Comparison of ENCODE assay signal across 8 cellular contexts in genomic region chr6:43052842-43053544, GRCh38. TPM values are rescaled to one million over a fixed set of nuclear protein-coding genes. Genes with fewer than 3 reads are reported as not detected.
DNase-seq lines count a peak whose midpoint lies in the region; ATAC-seq and TF ChIP-seq lines count a peak whose summit lies in the region.

No MANE protein-coding gene starts in this region.

- TF ChIP-seq CTCF in BE2C (IDR thresholded peaks at IDR 0.05; ENCODE audit: low read depth, low read length) (no peak), right atrium auricular region (IDR thresholded peaks at IDR 0.05) (no peak), sigmoid colon (IDR thresholded peaks at IDR 0.05) (no peak)

- H3K4me3 ChIP-seq in BE2C (ENCODE audit: low read depth, low read length) = peak overlapping the region; percentile 80
- peak overlapping the region; percentile 99 for H3K4me3 ChIP-seq in Karpas-422 (ENCODE audit: low read length)
- peak overlapping the region; percentile 69 to 71 for H3K4me3 ChIP-seq in right atrium auricular region
- H3K4me3 ChIP-seq in sigmoid colon = peak overlapping the region; percentile 48 to 78 (median 71)

- H3K9me3 ChIP-seq in BE2C (no peaks in the 10 kb centered on the region), Karpas-422 (ENCODE audit: low read length) (no peaks in the 10 kb centered on the region), right atrium auricular region (no peaks in the 10 kb centered on the region), sigmoid colon (no peaks in the 10 kb centered on the region)

- 10 to 15% methylated on average over 22 of the region's 22 CpGs for WGBS in sigmoid colon, 2 donors

- H3K4me1 ChIP-seq in BE2C (no peaks in the 10 kb centered on the region), Karpas-422 (ENCODE audit: low read length) (peaks cover 30% of the 10 kb centered on the region), right atrium auricular region (peaks cover 0 to 29% of the 10 kb centered on the region in 2 donors), sigmoid colon (peaks cover 0 to 19% (median 14%) of the 10 kb centered on the region in 4 donors)

- H4K20me1 ChIP-seq in Karpas-422 (ENCODE audit: insufficient read depth, low read depth, low read length) = no peaks in the 10 kb centered on the region

- H3K79me2 ChIP-seq in Karpas-422 (ENCODE audit: low read length) = peaks cover 27% of the 10 kb centered on the region

- H2AFZ ChIP-seq in Karpas-422 (ENCODE audit: low read length) = peak overlapping the region; percentile 50

- H3K9me2 ChIP-seq in Karpas-422 (replicated peaks; ENCODE audit: insufficient read depth, low read length) = no peaks in the 10 kb centered on the region

- peak; percentile 20 for ATAC-seq in GM19463 (IDR thresholded peaks at IDR 0.05; ENCODE audit: unreplicated experiment)
- ATAC-seq in activated naive CD4-positive, alpha-beta T cell treated with anti-CD3 and anti-CD28 coated beads, Interleukin-2, amount 50 U/mL, for 72 hours = peak; percentile 10 to 20

- peak overlapping the region; percentile 98 for H3K9ac ChIP-seq in Karpas-422 (ENCODE audit: low read length)

- no peaks in the 10 kb centered on the region for H3K9me3 Mint-ChIP-seq in activated naive CD4-positive, alpha-beta T cell treated with anti-CD3 and anti-CD28 coated beads, Interleukin-2, amount 50 U/mL, for 72 hours

- H3K27ac ChIP-seq in Karpas-422 (ENCODE audit: low read length) (peak overlapping the region; percentile 69), right atrium auricular region (peak overlapping the region; percentile 92 to 96), sigmoid colon (peak overlapping the region; percentile 92 to 95 (median 94))

- H3K4me2 ChIP-seq in Karpas-422 (ENCODE audit: low read depth, low read length, poor library complexity, severe bottlenecking) = peak overlapping the region; percentile 100

- no peak for TF ChIP-seq POLR2A in sigmoid colon (IDR thresholded peaks at IDR 0.05)

- H3K27me3 ChIP-seq in BE2C (no peaks in the 10 kb centered on the region), Karpas-422 (ENCODE audit: low read length) (no peaks in the 10 kb centered on the region), right atrium auricular region (no peaks in the 10 kb centered on the region), sigmoid colon (no peaks in the 10 kb centered on the region)

- H3K36me3 ChIP-seq in BE2C (peaks cover 8% of the 10 kb centered on the region; the same call in 1 of the 2 replicates), Karpas-422 (ENCODE audit: insufficient read depth, low read length) (peaks cover 13% of the 10 kb centered on the region; the same call in 1 of the 2 replicates), right atrium auricular region (peaks cover 42% of the 10 kb centered on the region), sigmoid colon (peaks cover 3 to 51% (median 12%) of the 10 kb centered on the region in 4 donors)

- peak overlapping the region; percentile 96 for H3K27ac Mint-ChIP-seq in activated naive CD4-positive, alpha-beta T cell treated with anti-CD3 and anti-CD28 coated beads, Interleukin-2, amount 50 U/mL, for 72 hours

- no peak for TF ChIP-seq EP300 in sigmoid colon (IDR thresholded peaks at IDR 0.05)

- intact Hi-C loops in sigmoid colon (cut with DNase I) = loop anchor here (2.0 to 5.0 kb wide), 2 partner anchors 32 to 89 kb away; partner anchors contain the start of gene RRP36

- peaks cover 14 to 24% of the 10 kb centered on the region in 2 donors for H3K36me3 Mint-ChIP-seq in activated naive CD4-positive, alpha-beta T cell treated with anti-CD3 and anti-CD28 coated beads, Interleukin-2, amount 50 U/mL, for 72 hours

- DNase-seq in BE2C (peak; percentile 32), Karpas-422 (peak; percentile 64), right atrium auricular region (ENCODE audit: low spot score) (no peak), sigmoid colon (no peak), DMS153 treated with DMSO at 0.1 percent for 48 hours (lab: John Stamatoyannopoulos, UW; ENCODE audit: unreplicated experiment) (no peak)
- peak in 1 of 2 donors; percentile 15 for DNase-seq in activated naive CD4-positive, alpha-beta T cell treated with anti-CD3 and anti-CD28 coated beads, Interleukin-2, amount 50 U/mL, for 72 hours (ENCODE audit: low spot score in 2 of 2)
- no peak for DNase-seq in effector CD4-positive, alpha-beta T cell

RNA-seq across cellular contexts. Expression of gene CUL7, which starts 0.7 kb away (rescaled TPM):
- polyA plus RNA-seq in BE2C (2012; ENCODE audit: insufficient read depth, insufficient read length, low read depth) = 25.9 TPM
- total RNA-seq in Karpas-422 (2014; rRNA removed; shearing (Covaris generic); ENCODE audit: low replicate concordance) = 20.2 and 22.2 TPM in 2 replicates
- 10 to 100 TPM; 13.0 to 21.6 TPM for total RNA-seq in activated naive CD4-positive, alpha-beta T cell treated with anti-CD3 and anti-CD28 coated beads, Interleukin-2, amount 50 U/mL, for 72 hours
- 1 to 10 TPM; 6.5 to 9.0 TPM for total RNA-seq in right atrium auricular region
- 10 to 100 TPM; 10.3 to 14.4 (median 11.0) TPM for total RNA-seq in sigmoid colon
- polyA plus RNA-seq in sigmoid colon = 1 to 10 TPM; 3.0 to 6.9 (median 3.2) TPM

RNA-seq across cellular contexts. Expression of gene MRPL2, which starts 6.2 kb away (rescaled TPM):
- polyA plus RNA-seq in BE2C (2012; ENCODE audit: insufficient read depth, insufficient read length, low read depth) = 294 TPM
- total RNA-seq in Karpas-422 (2014; rRNA removed; shearing (Covaris generic); ENCODE audit: low replicate concordance) = 21.3 and 40.9 TPM in 2 replicates
- total RNA-seq in activated naive CD4-positive, alpha-beta T cell treated with anti-CD3 and anti-CD28 coated beads, Interleukin-2, amount 50 U/mL, for 72 hours = 10 to 100 TPM; 87.4 to 99.8 TPM
- total RNA-seq in right atrium auricular region = 10 to 100 TPM; 37.0 to 41.0 TPM
- 10 to 100 TPM; 14.1 to 25.7 (median 18.3) TPM for total RNA-seq in sigmoid colon
- polyA plus RNA-seq in sigmoid colon = 10 to 100 TPM; 65.9 to 70.2 (median 68.5) TPM

RNA-seq across cellular contexts. Expression of gene KLC4, which starts 6.4 kb away (rescaled TPM):
- polyA plus RNA-seq in BE2C (2012; ENCODE audit: insufficient read depth, insufficient read length, low read depth) = 42.9 TPM
- total RNA-seq in Karpas-422 (2014; rRNA removed; shearing (Covaris generic); ENCODE audit: low replicate concordance) = 13.8 and 29.3 TPM in 2 replicates
- total RNA-seq in activated naive CD4-positive, alpha-beta T cell treated with anti-CD3 and anti-CD28 coated beads, Interleukin-2, amount 50 U/mL, for 72 hours = 10 to 100 TPM; 19.9 to 50.1 TPM
- total RNA-seq in right atrium auricular region (10 to 100 TPM; 22.5 to 46.5 TPM), sigmoid colon (10 to 100 TPM; 23.2 to 44.9 (median 34.6) TPM)
- 100 to 1,000 TPM in 1 of 3 donors, 10 to 100 TPM in 2; 58.4 to 116 (median 84.1) TPM for polyA plus RNA-seq in sigmoid colon

RNA-seq across cellular contexts. Expression of gene PTK7, which starts 23.1 kb away (rescaled TPM):
- 147 TPM for polyA plus RNA-seq in BE2C (2012; ENCODE audit: insufficient read depth, insufficient read length, low read depth)
- total RNA-seq in Karpas-422 (2014; rRNA removed; shearing (Covaris generic); ENCODE audit: low replicate concordance) = 3.3 and 5.3 TPM in 2 replicates
- total RNA-seq in activated naive CD4-positive, alpha-beta T cell treated with anti-CD3 and anti-CD28 coated beads, Interleukin-2, amount 50 U/mL, for 72 hours = 1 to 10 TPM; 2.9 to 4.7 TPM
- total RNA-seq in right atrium auricular region = 10 to 100 TPM in 1 of 2 donors, 1 to 10 TPM in 1; 4.5 to 12.7 TPM
- 1 to 10 TPM; 4.8 to 9.7 (median 7.7) TPM for total RNA-seq in sigmoid colon
- 10 to 100 TPM in 1 of 3 donors, 1 to 10 TPM in 2; 1.2 to 15.6 (median 1.8) TPM for polyA plus RNA-seq in sigmoid colon

RNA-seq across cellular contexts. Expression of gene RRP36, which starts 31.6 kb away (rescaled TPM):
- 82.4 TPM for polyA plus RNA-seq in BE2C (2012; ENCODE audit: insufficient read depth, insufficient read length, low read depth)
- 31.5 and 46.2 TPM in 2 replicates for total RNA-seq in Karpas-422 (2014; rRNA removed; shearing (Covaris generic); ENCODE audit: low replicate concordance)
- total RNA-seq in activated naive CD4-positive, alpha-beta T cell treated with anti-CD3 and anti-CD28 coated beads, Interleukin-2, amount 50 U/mL, for 72 hours = 10 to 100 TPM; 45.6 to 46.9 TPM
- total RNA-seq in right atrium auricular region (10 to 100 TPM; 29.0 to 40.6 TPM), sigmoid colon (10 to 100 TPM; 40.5 to 46.6 (median 43.3) TPM)
- polyA plus RNA-seq in sigmoid colon = 10 to 100 TPM; 24.6 to 50.8 (median 27.3) TPM

Comparison
In these comparisons a context has a peak if more than half of its experiments do, and no peak if none do; other contexts are left out.
1. DNase-seq: peak in BE2C (single experiment) and Karpas-422 (single experiment); none in right atrium auricular region (single experiment), sigmoid colon (single experiment), DMS153 treated with DMSO at 0.1 percent for 48 hours (single experiment) and effector CD4-positive, alpha-beta T cell (single experiment).
2. Peak in every context shown above with its lines, with median percentiles within 50 percentile points of each other: H3K4me3 ChIP-seq and H3K27ac ChIP-seq.